Comparison of ENCODE assay signal across 34 cellular contexts in genomic region chr6:168611691-168612090, GRCh38.
"Had no signal": no experiment of that assay in that cellular context is flagged by ENCODE, and none has a peak within 500 bp of the region (broad histone marks: within the 10 kb centered on the region; RNA-seq: fewer than 3 reads in every experiment).

No MANE protein-coding gene starts in this region.

- DNase-seq: Karpas-422, Kasumi-1, KG1, MG63, MM.1S, MV-4-11, NCI-H1048, NCI-H1092, NCI-H1092 treated with DMSO at 0.1 percent for 48 hours, NCI-H1105, NCI-H1105 treated with DMSO at 0.1 percent for 48 hours, NCI-H1417, NCI-H1417 treated with DMSO at 0.1 percent for 48 hours, NCI-H1436, NCI-H1436 treated with DMSO at 0.1 percent for 48 hours, NCI-H146, NCI-H1694, NCI-H1694 treated with DMSO at 0.1 percent for 48 hours, NCI-H187, NCI-H187 treated with DMSO at 0.1 percent for 48 hours, NCI-H1930, NCI-H2029, NCI-H2029 treated with DMSO at 0.1 percent for 48 hours, NCI-H2081, NCI-H2081 treated with DMSO at 0.1 percent for 48 hours, NCI-H2107, NCI-H2171, NCI-H2171 treated with DMSO at 0.1 percent for 48 hours, NCI-H2227 treated with DMSO at 0.1 percent for 48 hours, NCI-H226, NCI-H345, NCI-H446, NCI-H446 treated with DMSO at 0.1 percent for 48 hours had no signal

- H3K4me2 ChIP-seq: KMS-11 had no signal

- H3K27ac ChIP-seq: KMS-11 had no signal

- H3K9ac ChIP-seq: KMS-11 had no signal

- H3K27me3 ChIP-seq: MG63 had no signal

- H3K4me3 ChIP-seq: MG63 had no signal

- H3K36me3 ChIP-seq: MG63 had no signal

- H3K9me3 ChIP-seq: MG63 had no signal
